Comparison of ENCODE assay signal across 2 cellular contexts in the genomic region with DNA sequence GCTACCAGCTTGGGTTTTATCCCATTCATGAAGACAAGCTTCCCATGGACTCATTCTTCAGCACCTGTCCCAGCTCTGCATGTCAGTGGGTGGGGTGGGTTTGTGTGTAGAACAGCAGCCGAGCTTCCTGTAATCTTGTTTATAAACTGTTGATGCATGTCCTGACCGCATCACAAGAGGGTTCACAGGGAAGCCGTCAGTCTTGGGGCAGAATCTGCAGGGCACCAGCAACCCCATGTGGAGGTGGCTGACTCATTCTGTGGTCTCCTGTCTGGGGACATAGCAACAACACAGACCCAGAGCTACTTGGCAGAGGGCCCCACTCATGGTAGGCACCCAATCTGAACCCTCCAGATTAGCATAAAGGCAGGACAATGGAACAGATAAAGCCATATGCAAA.
TF ChIP-seq lines count a peak whose summit lies in the region.

No MANE protein-coding gene starts in this region.

TF ChIP-seq in liver, 16 proteins besides CTCF, POLR2A, EP300 and RAD21:
- TF ChIP-seq SP1 (IDR thresholded peaks at IDR 0.05), result no peak
- no peak for TF ChIP-seq JUND (IDR thresholded peaks at IDR 0.05)
- TF ChIP-seq, protein P1, sequence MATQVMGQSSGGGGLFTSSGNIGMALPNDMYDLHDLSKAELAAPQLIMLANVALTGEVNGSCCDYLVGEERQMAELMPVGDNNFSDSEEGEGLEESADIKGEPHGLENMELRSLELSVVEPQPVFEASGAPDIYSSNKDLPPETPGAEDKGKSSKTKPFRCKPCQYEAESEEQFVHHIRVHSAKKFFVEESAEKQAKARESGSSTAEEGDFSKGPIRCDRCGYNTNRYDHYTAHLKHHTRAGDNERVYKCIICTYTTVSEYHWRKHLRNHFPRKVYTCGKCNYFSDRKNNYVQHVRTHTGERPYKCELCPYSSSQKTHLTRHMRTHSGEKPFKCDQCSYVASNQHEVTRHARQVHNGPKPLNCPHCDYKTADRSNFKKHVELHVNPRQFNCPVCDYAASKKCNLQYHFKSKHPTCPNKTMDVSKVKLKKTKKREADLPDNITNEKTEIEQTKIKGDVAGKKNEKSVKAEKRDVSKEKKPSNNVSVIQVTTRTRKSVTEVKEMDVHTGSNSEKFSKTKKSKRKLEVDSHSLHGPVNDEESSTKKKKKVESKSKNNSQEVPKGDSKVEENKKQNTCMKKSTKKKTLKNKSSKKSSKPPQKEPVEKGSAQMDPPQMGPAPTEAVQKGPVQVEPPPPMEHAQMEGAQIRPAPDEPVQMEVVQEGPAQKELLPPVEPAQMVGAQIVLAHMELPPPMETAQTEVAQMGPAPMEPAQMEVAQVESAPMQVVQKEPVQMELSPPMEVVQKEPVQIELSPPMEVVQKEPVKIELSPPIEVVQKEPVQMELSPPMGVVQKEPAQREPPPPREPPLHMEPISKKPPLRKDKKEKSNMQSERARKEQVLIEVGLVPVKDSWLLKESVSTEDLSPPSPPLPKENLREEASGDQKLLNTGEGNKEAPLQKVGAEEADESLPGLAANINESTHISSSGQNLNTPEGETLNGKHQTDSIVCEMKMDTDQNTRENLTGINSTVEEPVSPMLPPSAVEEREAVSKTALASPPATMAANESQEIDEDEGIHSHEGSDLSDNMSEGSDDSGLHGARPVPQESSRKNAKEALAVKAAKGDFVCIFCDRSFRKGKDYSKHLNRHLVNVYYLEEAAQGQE (IDR thresholded peaks at IDR 0.05), result no peak
- no peak for TF ChIP-seq TAF1 (conservative IDR thresholded peaks at IDR 0.05)
- TF ChIP-seq, protein P2, sequence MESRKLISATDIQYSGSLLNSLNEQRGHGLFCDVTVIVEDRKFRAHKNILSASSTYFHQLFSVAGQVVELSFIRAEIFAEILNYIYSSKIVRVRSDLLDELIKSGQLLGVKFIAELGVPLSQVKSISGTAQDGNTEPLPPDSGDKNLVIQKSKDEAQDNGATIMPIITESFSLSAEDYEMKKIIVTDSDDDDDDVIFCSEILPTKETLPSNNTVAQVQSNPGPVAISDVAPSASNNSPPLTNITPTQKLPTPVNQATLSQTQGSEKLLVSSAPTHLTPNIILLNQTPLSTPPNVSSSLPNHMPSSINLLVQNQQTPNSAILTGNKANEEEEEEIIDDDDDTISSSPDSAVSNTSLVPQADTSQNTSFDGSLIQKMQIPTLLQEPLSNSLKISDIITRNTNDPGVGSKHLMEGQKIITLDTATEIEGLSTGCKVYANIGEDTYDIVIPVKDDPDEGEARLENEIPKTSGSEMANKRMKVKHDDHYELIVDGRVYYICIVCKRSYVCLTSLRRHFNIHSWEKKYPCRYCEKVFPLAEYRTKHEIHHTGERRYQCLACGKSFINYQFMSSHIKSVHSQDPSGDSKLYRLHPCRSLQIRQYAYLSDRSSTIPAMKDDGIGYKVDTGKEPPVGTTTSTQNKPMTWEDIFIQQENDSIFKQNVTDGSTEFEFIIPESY (IDR thresholded peaks at IDR 0.05), result no peak
- no peak for TF ChIP-seq GABPA (IDR thresholded peaks at IDR 0.05 in 1 of 2, conservative IDR thresholded peaks at IDR 0.05 in 1 of 2)
- TF ChIP-seq RXRA (IDR thresholded peaks at IDR 0.05), result no peak
- no peak for TF ChIP-seq FOXA2 (IDR thresholded peaks at IDR 0.05)
- TF ChIP-seq, protein P3, sequence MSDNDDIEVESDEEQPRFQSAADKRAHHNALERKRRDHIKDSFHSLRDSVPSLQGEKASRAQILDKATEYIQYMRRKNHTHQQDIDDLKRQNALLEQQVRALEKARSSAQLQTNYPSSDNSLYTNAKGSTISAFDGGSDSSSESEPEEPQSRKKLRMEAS (IDR thresholded peaks at IDR 0.05), result no peak
- TF ChIP-seq HNF4G (IDR thresholded peaks at IDR 0.05), result no peak
- TF ChIP-seq, protein P4, sequence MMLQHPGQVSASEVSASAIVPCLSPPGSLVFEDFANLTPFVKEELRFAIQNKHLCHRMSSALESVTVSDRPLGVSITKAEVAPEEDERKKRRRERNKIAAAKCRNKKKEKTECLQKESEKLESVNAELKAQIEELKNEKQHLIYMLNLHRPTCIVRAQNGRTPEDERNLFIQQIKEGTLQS (IDR thresholded peaks at IDR 0.05), result no peak
- TF ChIP-seq YY1 (IDR thresholded peaks at IDR 0.05), result no peak
- TF ChIP-seq FOXA1 (IDR thresholded peaks at IDR 0.05), result no peak
- no peak for TF ChIP-seq EGR1 (IDR thresholded peaks at IDR 0.05; ENCODE audit: low read depth in 2 of 2)
- TF ChIP-seq HNF4A (conservative IDR thresholded peaks at IDR 0.05), result no peak
- TF ChIP-seq NR2F2 (IDR thresholded peaks at IDR 0.05), result no peak

TF ChIP-seq in HepG2, 621 proteins besides CTCF, POLR2A, EP300 and RAD21:
- no peak for TF ChIP-seq ZNF577 (CRISPR knock-in tag; IDR thresholded peaks at IDR 0.05; ENCODE audit: borderline replicate concordance, low read depth)
- TF ChIP-seq, protein P5, sequence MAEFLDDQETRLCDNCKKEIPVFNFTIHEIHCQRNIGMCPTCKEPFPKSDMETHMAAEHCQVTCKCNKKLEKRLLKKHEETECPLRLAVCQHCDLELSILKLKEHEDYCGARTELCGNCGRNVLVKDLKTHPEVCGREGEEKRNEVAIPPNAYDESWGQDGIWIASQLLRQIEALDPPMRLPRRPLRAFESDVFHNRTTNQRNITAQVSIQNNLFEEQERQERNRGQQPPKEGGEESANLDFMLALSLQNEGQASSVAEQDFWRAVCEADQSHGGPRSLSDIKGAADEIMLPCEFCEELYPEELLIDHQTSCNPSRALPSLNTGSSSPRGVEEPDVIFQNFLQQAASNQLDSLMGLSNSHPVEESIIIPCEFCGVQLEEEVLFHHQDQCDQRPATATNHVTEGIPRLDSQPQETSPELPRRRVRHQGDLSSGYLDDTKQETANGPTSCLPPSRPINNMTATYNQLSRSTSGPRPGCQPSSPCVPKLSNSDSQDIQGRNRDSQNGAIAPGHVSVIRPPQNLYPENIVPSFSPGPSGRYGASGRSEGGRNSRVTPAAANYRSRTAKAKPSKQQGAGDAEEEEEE (CRISPR knock-in tag; IDR thresholded peaks at IDR 0.05; ENCODE audit: borderline replicate concordance), result no peak
- no peak for TF ChIP-seq CC2D1A (CRISPR knock-in tag; IDR thresholded peaks at IDR 0.05)
